Comparison of ENCODE assay signal across 1 cellular context in the genomic region with DNA sequence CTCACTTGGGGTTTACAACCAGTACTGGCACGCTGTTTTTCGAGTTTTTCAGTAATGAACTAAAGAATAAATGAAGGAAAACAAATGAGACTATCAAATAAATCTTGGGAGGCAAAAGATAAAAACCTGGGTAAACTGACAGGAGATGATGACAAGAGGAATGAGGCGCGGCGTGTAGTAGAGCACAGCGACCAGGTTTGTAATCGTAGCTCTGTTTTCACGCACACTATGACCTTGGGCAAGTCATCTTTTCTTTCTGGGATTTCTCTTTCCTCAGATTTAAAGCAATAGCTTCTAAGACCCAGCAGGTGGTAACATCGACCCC.
TF ChIP-seq lines count a peak whose summit lies in the region.

No MANE protein-coding gene starts in this region.

TF ChIP-seq in K562, 482 proteins besides CTCF, POLR2A, EP300 and RAD21:
- TF ChIP-seq CREB3L1 (IDR thresholded peaks at IDR 0.05; ENCODE audit: borderline replicate concordance, low read depth) = no peak
- TF ChIP-seq ZBTB11 (CRISPR knock-in tag; IDR thresholded peaks at IDR 0.05) = 0 out of 6 replicates have a peak, but pooled peaks of 1 of the 3 experiments have one; percentile 6
- TF ChIP-seq KAT2B (IDR thresholded peaks at IDR 0.05; ENCODE audit: low read depth, low read length) = no peak
- 0 out of 2 replicates have a peak, but pooled peaks have one; percentile 74 for TF ChIP-seq GABPA (tag; conservative IDR thresholded peaks at IDR 0.05; ENCODE audit: low read depth)
